1 cellular context compared by ENCODE assay signal in the genomic region with DNA sequence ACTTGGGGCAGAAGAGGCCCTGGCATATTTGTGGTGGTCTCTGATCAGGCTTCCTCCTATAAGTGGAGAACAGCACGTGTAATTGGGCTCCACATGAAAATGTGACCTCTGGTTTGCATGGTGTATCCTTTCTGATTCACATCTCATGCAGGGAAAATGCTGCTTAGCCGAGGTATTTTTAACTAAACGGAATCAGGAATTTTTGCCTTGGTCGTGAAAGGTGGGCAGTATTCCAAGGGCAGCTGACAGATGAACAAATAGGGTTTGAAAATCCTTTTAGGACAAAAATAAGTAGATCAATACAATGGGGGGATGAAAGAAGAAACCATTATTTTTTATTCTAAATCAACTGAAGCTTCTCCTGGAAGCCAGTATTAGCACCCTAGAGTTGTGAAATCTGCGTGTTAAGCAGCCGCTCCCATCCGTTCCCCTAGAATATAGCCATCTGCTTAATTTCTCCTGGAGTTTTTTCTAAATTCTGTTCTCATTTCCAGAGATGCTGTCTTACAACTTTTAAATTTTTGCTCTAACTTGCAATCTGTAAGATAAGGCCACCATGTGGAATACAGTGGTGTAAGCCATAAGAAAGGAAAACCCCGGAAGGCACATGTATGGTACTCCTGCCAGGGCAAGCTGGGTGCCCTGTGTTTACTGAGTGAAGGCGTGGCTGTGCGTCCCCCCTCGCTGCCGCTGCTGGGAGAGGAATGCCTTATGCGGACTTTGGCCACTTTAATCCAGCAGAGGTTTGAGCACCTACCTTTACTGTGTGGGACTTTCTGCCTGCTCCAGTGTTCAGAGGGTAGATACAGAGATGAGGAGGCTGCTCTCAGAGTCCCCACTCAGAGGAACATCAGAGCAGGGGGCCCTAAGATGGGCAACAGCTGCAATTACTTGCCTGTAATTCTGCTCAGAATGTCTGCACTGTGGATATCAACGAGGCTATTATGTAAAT.
TF ChIP-seq lines count a peak whose summit lies in the region.

No MANE protein-coding gene starts in this region.

TF ChIP-seq in HepG2, 621 proteins besides CTCF, POLR2A, EP300 and RAD21 (continues in another document):
- peak; percentile 80 for TF ChIP-seq ZNF891 (CRISPR knock-in tag; IDR thresholded peaks at IDR 0.05)
- TF ChIP-seq ZBTB20 (CRISPR knock-in tag; IDR thresholded peaks at IDR 0.05; ENCODE audit: borderline replicate concordance, low read depth): 0 out of 2 replicates have a peak, but pooled peaks have one; percentile 63
- TF ChIP-seq SOX5 (CRISPR knock-in tag; IDR thresholded peaks at IDR 0.05; ENCODE audit: borderline replicate concordance): peak; percentile 86
- peak; percentile 87; the same call in 1 of the 2 replicates for TF ChIP-seq TBX2 (CRISPR knock-in tag; IDR thresholded peaks at IDR 0.05; ENCODE audit: borderline replicate concordance)
- peak; percentile 56 for TF ChIP-seq POLR2AphosphoS5 (IDR thresholded peaks at IDR 0.05; ENCODE audit: low read depth, low read length)
- TF ChIP-seq, protein P1, sequence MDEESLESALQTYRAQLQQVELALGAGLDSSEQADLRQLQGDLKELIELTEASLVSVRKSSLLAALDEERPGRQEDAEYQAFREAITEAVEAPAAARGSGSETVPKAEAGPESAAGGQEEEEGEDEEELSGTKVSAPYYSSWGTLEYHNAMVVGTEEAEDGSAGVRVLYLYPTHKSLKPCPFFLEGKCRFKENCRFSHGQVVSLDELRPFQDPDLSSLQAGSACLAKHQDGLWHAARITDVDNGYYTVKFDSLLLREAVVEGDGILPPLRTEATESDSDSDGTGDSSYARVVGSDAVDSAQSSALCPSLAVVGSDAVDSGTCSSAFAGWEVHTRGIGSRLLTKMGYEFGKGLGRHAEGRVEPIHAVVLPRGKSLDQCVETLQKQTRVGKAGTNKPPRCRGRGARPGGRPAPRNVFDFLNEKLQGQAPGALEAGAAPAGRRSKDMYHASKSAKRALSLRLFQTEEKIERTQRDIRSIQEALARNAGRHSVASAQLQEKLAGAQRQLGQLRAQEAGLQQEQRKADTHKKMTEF (CRISPR knock-in tag; IDR thresholded peaks at IDR 0.05): peak; percentile 94
- TF ChIP-seq, protein P2, sequence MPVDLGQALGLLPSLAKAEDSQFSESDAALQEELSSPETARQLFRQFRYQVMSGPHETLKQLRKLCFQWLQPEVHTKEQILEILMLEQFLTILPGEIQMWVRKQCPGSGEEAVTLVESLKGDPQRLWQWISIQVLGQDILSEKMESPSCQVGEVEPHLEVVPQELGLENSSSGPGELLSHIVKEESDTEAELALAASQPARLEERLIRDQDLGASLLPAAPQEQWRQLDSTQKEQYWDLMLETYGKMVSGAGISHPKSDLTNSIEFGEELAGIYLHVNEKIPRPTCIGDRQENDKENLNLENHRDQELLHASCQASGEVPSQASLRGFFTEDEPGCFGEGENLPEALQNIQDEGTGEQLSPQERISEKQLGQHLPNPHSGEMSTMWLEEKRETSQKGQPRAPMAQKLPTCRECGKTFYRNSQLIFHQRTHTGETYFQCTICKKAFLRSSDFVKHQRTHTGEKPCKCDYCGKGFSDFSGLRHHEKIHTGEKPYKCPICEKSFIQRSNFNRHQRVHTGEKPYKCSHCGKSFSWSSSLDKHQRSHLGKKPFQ (CRISPR knock-in tag; IDR thresholded peaks at IDR 0.05; ENCODE audit: insufficient replicate concordance): peak; percentile 44
- 0 out of 2 replicates have a peak, but pooled peaks have one; percentile 41 for TF ChIP-seq ZNF747 (CRISPR knock-in tag; IDR thresholded peaks at IDR 0.05; ENCODE audit: borderline replicate concordance)
- TF ChIP-seq, protein P3, sequence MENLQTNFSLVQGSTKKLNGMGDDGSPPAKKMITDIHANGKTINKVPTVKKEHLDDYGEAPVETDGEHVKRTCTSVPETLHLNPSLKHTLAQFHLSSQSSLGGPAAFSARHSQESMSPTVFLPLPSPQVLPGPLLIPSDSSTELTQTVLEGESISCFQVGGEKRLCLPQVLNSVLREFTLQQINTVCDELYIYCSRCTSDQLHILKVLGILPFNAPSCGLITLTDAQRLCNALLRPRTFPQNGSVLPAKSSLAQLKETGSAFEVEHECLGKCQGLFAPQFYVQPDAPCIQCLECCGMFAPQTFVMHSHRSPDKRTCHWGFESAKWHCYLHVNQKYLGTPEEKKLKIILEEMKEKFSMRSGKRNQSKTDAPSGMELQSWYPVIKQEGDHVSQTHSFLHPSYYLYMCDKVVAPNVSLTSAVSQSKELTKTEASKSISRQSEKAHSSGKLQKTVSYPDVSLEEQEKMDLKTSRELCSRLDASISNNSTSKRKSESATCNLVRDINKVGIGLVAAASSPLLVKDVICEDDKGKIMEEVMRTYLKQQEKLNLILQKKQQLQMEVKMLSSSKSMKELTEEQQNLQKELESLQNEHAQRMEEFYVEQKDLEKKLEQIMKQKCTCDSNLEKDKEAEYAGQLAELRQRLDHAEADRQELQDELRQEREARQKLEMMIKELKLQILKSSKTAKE (CRISPR knock-in tag; IDR thresholded peaks at IDR 0.05; ENCODE audit: borderline replicate concordance): peak; percentile 45; the same call in 1 of the 2 replicates
- 0 out of 2 replicates have a peak, but pooled peaks have one; percentile 43 for TF ChIP-seq SAFB2 (CRISPR knock-in tag; IDR thresholded peaks at IDR 0.05; ENCODE audit: borderline replicate concordance, low read depth)
- TF ChIP-seq, protein P4, sequence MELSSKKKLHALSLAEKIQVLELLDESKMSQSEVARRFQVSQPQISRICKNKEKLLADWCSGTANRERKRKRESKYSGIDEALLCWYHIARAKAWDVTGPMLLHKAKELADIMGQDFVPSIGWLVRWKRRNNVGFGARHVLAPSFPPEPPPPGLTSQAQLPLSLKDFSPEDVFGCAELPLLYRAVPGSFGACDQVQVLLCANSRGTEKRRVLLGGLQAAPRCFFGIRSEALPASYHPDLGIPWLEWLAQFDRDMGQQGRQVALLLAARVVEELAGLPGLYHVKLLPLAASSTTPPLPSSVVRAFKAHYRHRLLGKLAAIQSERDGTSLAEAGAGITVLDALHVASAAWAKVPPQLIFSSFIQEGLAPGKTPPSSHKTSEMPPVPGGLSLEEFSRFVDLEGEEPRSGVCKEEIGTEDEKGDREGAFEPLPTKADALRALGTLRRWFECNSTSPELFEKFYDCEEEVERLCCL (CRISPR knock-in tag; IDR thresholded peaks at IDR 0.05; ENCODE audit: borderline replicate concordance): no peak
- TF ChIP-seq ZNF333 (CRISPR knock-in tag; IDR thresholded peaks at IDR 0.05; ENCODE audit: borderline replicate concordance): no peak
- TF ChIP-seq, protein P5, sequence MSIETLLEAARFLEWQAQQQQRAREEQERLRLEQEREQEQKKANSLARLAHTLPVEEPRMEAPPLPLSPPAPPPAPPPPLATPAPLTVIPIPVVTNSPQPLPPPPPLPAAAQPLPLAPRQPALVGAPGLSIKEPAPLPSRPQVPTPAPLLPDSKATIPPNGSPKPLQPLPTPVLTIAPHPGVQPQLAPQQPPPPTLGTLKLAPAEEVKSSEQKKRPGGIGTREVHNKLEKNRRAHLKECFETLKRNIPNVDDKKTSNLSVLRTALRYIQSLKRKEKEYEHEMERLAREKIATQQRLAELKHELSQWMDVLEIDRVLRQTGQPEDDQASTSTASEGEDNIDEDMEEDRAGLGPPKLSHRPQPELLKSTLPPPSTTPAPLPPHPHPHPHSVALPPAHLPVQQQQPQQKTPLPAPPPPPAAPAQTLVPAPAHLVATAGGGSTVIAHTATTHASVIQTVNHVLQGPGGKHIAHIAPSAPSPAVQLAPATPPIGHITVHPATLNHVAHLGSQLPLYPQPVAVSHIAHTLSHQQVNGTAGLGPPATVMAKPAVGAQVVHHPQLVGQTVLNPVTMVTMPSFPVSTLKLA (IDR thresholded peaks at IDR 0.05): peak; percentile 70
- peak; percentile 68 for TF ChIP-seq POLR2G (IDR thresholded peaks at IDR 0.05; ENCODE audit: low read depth, low read length)
- peak; percentile 64 for TF ChIP-seq SP4 (CRISPR knock-in tag; IDR thresholded peaks at IDR 0.05)
- TF ChIP-seq ZNF550 (CRISPR knock-in tag; IDR thresholded peaks at IDR 0.05; ENCODE audit: borderline replicate concordance): no peak
- TF ChIP-seq, protein P6, sequence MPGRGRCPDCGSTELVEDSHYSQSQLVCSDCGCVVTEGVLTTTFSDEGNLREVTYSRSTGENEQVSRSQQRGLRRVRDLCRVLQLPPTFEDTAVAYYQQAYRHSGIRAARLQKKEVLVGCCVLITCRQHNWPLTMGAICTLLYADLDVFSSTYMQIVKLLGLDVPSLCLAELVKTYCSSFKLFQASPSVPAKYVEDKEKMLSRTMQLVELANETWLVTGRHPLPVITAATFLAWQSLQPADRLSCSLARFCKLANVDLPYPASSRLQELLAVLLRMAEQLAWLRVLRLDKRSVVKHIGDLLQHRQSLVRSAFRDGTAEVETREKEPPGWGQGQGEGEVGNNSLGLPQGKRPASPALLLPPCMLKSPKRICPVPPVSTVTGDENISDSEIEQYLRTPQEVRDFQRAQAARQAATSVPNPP (CRISPR knock-in tag; IDR thresholded peaks at IDR 0.05): 0 out of 2 replicates have a peak, but pooled peaks have one; percentile 46
- TF ChIP-seq NPAS2 (CRISPR knock-in tag; IDR thresholded peaks at IDR 0.05; ENCODE audit: borderline replicate concordance): no peak
- no peak for TF ChIP-seq ZNF24 (IDR thresholded peaks at IDR 0.05)
- TF ChIP-seq, protein P7, sequence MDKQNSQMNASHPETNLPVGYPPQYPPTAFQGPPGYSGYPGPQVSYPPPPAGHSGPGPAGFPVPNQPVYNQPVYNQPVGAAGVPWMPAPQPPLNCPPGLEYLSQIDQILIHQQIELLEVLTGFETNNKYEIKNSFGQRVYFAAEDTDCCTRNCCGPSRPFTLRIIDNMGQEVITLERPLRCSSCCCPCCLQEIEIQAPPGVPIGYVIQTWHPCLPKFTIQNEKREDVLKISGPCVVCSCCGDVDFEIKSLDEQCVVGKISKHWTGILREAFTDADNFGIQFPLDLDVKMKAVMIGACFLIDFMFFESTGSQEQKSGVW (CRISPR knock-in tag; IDR thresholded peaks at IDR 0.05; ENCODE audit: borderline replicate concordance): no peak
- TF ChIP-seq FOXK2 (IDR thresholded peaks at IDR 0.05): peak; percentile 53; the same call in 1 of the 2 replicates
- no peak; the same call in 1 of the 2 replicates for TF ChIP-seq MAFF (IDR thresholded peaks at IDR 0.05; ENCODE audit: low read depth, low read length)
- TF ChIP-seq HNRNPLL (IDR thresholded peaks at IDR 0.05; ENCODE audit: low read depth, low read length, poor library complexity, severe bottlenecking): peak; percentile 31
- TF ChIP-seq, protein P8, sequence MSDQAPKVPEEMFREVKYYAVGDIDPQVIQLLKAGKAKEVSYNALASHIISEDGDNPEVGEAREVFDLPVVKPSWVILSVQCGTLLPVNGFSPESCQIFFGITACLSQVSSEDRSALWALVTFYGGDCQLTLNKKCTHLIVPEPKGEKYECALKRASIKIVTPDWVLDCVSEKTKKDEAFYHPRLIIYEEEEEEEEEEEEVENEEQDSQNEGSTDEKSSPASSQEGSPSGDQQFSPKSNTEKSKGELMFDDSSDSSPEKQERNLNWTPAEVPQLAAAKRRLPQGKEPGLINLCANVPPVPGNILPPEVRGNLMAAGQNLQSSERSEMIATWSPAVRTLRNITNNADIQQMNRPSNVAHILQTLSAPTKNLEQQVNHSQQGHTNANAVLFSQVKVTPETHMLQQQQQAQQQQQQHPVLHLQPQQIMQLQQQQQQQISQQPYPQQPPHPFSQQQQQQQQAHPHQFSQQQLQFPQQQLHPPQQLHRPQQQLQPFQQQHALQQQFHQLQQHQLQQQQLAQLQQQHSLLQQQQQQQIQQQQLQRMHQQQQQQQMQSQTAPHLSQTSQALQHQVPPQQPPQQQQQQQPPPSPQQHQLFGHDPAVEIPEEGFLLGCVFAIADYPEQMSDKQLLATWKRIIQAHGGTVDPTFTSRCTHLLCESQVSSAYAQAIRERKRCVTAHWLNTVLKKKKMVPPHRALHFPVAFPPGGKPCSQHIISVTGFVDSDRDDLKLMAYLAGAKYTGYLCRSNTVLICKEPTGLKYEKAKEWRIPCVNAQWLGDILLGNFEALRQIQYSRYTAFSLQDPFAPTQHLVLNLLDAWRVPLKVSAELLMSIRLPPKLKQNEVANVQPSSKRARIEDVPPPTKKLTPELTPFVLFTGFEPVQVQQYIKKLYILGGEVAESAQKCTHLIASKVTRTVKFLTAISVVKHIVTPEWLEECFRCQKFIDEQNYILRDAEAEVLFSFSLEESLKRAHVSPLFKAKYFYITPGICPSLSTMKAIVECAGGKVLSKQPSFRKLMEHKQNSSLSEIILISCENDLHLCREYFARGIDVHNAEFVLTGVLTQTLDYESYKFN (CRISPR knock-in tag; conservative IDR thresholded peaks at IDR 0.05): peak; percentile 93
- no peak for TF ChIP-seq ZNF33A (CRISPR knock-in tag; IDR thresholded peaks at IDR 0.05; ENCODE audit: borderline replicate concordance)
- TF ChIP-seq KDM2A (CRISPR knock-in tag; IDR thresholded peaks at IDR 0.05; ENCODE audit: borderline replicate concordance, low read depth): peak; percentile 85
- TF ChIP-seq, protein P9, sequence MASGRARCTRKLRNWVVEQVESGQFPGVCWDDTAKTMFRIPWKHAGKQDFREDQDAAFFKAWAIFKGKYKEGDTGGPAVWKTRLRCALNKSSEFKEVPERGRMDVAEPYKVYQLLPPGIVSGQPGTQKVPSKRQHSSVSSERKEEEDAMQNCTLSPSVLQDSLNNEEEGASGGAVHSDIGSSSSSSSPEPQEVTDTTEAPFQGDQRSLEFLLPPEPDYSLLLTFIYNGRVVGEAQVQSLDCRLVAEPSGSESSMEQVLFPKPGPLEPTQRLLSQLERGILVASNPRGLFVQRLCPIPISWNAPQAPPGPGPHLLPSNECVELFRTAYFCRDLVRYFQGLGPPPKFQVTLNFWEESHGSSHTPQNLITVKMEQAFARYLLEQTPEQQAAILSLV (CRISPR knock-in tag; IDR thresholded peaks at IDR 0.05; ENCODE audit: borderline replicate concordance): 0 out of 2 replicates have a peak, but pooled peaks have one; percentile 52
- TF ChIP-seq, protein P10, sequence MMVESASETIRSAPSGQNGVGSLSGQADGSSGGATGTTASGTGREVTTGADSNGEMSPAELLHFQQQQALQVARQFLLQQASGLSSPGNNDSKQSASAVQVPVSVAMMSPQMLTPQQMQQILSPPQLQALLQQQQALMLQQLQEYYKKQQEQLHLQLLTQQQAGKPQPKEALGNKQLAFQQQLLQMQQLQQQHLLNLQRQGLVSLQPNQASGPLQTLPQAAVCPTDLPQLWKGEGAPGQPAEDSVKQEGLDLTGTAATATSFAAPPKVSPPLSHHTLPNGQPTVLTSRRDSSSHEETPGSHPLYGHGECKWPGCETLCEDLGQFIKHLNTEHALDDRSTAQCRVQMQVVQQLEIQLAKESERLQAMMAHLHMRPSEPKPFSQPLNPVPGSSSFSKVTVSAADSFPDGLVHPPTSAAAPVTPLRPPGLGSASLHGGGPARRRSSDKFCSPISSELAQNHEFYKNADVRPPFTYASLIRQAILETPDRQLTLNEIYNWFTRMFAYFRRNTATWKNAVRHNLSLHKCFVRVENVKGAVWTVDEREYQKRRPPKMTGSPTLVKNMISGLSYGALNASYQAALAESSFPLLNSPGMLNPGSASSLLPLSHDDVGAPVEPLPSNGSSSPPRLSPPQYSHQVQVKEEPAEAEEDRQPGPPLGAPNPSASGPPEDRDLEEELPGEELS (CRISPR knock-in tag; IDR thresholded peaks at IDR 0.05): peak; percentile 94
- no peak for TF ChIP-seq ATF1 (CRISPR knock-in tag; IDR thresholded peaks at IDR 0.05)
- TF ChIP-seq ZMAT3 (CRISPR knock-in tag; conservative IDR thresholded peaks at IDR 0.05): no peak
- peak; percentile 82; the same call in 1 of the 2 replicates for TF ChIP-seq ETV5 (CRISPR knock-in tag; IDR thresholded peaks at IDR 0.05; ENCODE audit: borderline replicate concordance)
- TF ChIP-seq ZNF350 (CRISPR knock-in tag; IDR thresholded peaks at IDR 0.05; ENCODE audit: borderline replicate concordance, low read depth): peak; percentile 88
